Comparison of ENCODE assay signal across 4 cellular contexts in the genomic region with DNA sequence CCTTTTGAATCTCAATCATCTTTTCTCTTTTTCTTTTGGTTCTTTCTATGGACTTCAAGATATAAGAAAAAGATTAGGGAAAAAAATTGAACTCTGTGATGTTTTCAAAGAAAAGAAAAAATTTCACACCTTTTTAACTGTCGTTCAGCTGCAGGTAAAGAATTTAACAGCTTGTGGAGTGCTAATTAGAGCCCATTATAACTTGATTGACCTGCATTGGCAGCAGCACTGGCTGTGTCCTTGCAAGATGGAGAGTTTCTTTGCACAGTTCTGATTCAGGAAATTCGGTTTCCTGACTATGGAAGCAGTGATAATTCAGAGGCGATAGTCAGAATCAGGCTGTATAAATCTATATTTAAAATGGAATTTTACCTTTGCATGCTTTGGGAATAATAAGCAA.
"Had no signal": no experiment of that assay in that cellular context is flagged by ENCODE, and none has a peak within 500 bp of the region (broad histone marks: within the 10 kb centered on the region; RNA-seq: fewer than 3 reads in every experiment).

No MANE protein-coding gene starts in this region.

- H3K4me3 ChIP-seq: GM23338 had no signal

- DNase-seq: H9, HCEC 1CT had no signal

- H3K4me2 ChIP-seq: GM23338 had no signal

- H3K27ac ChIP-seq: HL-60 had no signal
